6 cellular contexts compared by ENCODE assay signal in genomic region chr15:43042885-43043284, GRCh38.
"Had no signal": no experiment of that assay in that cellular context is flagged by ENCODE, and none has a peak within 500 bp of the region (broad histone marks: within the 10 kb centered on the region; RNA-seq: fewer than 3 reads in every experiment).

No MANE protein-coding gene starts in this region.

- H3K27ac ChIP-seq: HL-60 had no signal

- DNase-seq: IMR-90, KBM-7 had no signal

- H3K4me3 ChIP-seq: K562 had no signal

- ATAC-seq: HepG2, K562 had no signal

- FAIRE-seq: HepG2, HTR-8/SVneo, K562 had no signal
